Comparison of ENCODE assay signal across 10 cellular contexts in genomic region chr19:8451885-8452284, GRCh38. TPM values are rescaled to one million over a fixed set of nuclear protein-coding genes. Genes with fewer than 3 reads are reported as not detected.
A peak's percentile ranks its signal among the peaks of the same experiment; 100 is the strongest.
DNase-seq lines count a peak whose midpoint lies in the region; ATAC-seq, FAIRE-seq and TF ChIP-seq lines count a peak whose summit lies in the region.
"Had no signal": no experiment of that assay in that cellular context is flagged by ENCODE, and none has a peak within 500 bp of the region (broad histone marks: within the 10 kb centered on the region; RNA-seq: fewer than 3 reads in every experiment).

No MANE protein-coding gene starts in this region.

- no peaks in the 10 kb centered on the region for H3K9me3 Mint-ChIP-seq in central memory CD8-positive, alpha-beta T cell
- H3K9me3 Mint-ChIP-seq in natural killer cell: no peaks in the 10 kb centered on the region

- DNase-seq in D721Med (ENCODE audit: insufficient read length, low spot score) (peak; percentile 52), M059J (ENCODE audit: low read depth) (peak; percentile 84), natural killer cell (no peak), NCI-H446 (lab: John Stamatoyannopoulos, UW) (no peak), OCI-M2 (lab: John Stamatoyannopoulos, UW; ENCODE audit: unreplicated experiment) (no peak), Right ventricle myocardium superior (no peak)
- no peak for DNase-seq in central memory CD8-positive, alpha-beta T cell (ENCODE audit: low spot score in 2 of 2)
- DNase-seq: activated CD8-positive, alpha-beta memory T cell treated with anti-CD3 and anti-CD28 coated beads for 24 hours; left cardiac atrium had no signal

- ATAC-seq in central memory CD8-positive, alpha-beta T cell (replicated peaks; ENCODE audit: extremely low read depth, poor library complexity, severe bottlenecking): peak; percentile 55
- ATAC-seq in natural killer cell: peak in 2 of 3 donors; percentile 52 to 56
- ATAC-seq in Right ventricle myocardium superior (ENCODE audit: poor library complexity): no peak
- ATAC-seq in GM19467 (IDR thresholded peaks at IDR 0.05; ENCODE audit: unreplicated experiment): no peak

- no peak for TF ChIP-seq CTCF in D721Med (IDR thresholded peaks at IDR 0.05; ENCODE audit: insufficient read depth, missing control alignments)
- TF ChIP-seq CTCF in natural killer cell (IDR thresholded peaks at IDR 0.05): no peak

- intact Hi-C loops in natural killer cell (cut with micrococcal nuclease): no loop called here
- intact Hi-C loops in Right ventricle myocardium superior (cut with DNase I): no loop called here

- H3K4me3 Mint-ChIP-seq in central memory CD8-positive, alpha-beta T cell: peak overlapping the region; percentile 42
- H3K4me3 Mint-ChIP-seq in natural killer cell: peak overlapping the region; percentile 23

- H3K36me3 Mint-ChIP-seq in central memory CD8-positive, alpha-beta T cell (ENCODE audit: insufficient read depth): peaks cover 52% of the 10 kb centered on the region
- H3K36me3 Mint-ChIP-seq in natural killer cell: no peaks in the 10 kb centered on the region

- FAIRE-seq in D721Med (lab: Jason Lieb, UNC): peak; percentile 96

- peak overlapping the region; percentile 11 for H3K27ac Mint-ChIP-seq in central memory CD8-positive, alpha-beta T cell (ENCODE audit: low read depth)
- H3K27ac Mint-ChIP-seq in natural killer cell: peak overlapping the region; percentile 48 to 70

- peaks cover 83% of the 10 kb centered on the region for H3K4me1 Mint-ChIP-seq in central memory CD8-positive, alpha-beta T cell
- peaks cover 78 to 79% of the 10 kb centered on the region in 2 donors for H3K4me1 Mint-ChIP-seq in natural killer cell

- H3K27me3 Mint-ChIP-seq in central memory CD8-positive, alpha-beta T cell: no peaks in the 10 kb centered on the region
- H3K27me3 Mint-ChIP-seq in natural killer cell (ENCODE audit: low read depth in 2 of 2): no peaks in the 10 kb centered on the region

RNA-seq across cellular contexts. Expression of gene HNRNPM, which starts 7.1 kb away (rescaled TPM):
- total RNA-seq in M059J (2014; rRNA removed; shearing (Covaris generic)): 40.5 and 68.3 TPM in 2 replicates
- total RNA-seq in natural killer cell (100 to 1,000 TPM; 272 to 300 (median 299) TPM), Right ventricle myocardium superior (113 TPM)

RNA-seq across cellular contexts. Expression of gene MARCHF2, which starts 38.8 kb away (rescaled TPM):
- total RNA-seq in M059J (2014; rRNA removed; shearing (Covaris generic)): 30.5 and 43.3 TPM in 2 replicates
- 10 to 100 TPM; 32.4 to 42.3 (median 37.2) TPM for total RNA-seq in natural killer cell
- 100.0 TPM for total RNA-seq in Right ventricle myocardium superior

RNA-seq across cellular contexts. Expression of gene PRAM1, which starts 50.6 kb away (rescaled TPM):
- not detected in 2 replicates for total RNA-seq in M059J (2014; rRNA removed; shearing (Covaris generic))
- total RNA-seq in natural killer cell: 10 to 100 TPM in 1 of 3 donors, 1 to 10 TPM in 2; 7.7 to 17.5 (median 9.0) TPM
- total RNA-seq in Right ventricle myocardium superior: 0.70 TPM

Comparison
In these comparisons a context has a peak if more than half of its experiments do, and no peak if none do; other contexts are left out.
1. DNase-seq: peak in D721Med (single experiment) and M059J (single experiment); none in central memory CD8-positive, alpha-beta T cell (0 of 2), natural killer cell (single experiment), NCI-H446 (0 of 2), OCI-M2 (single experiment) and Right ventricle myocardium superior (single experiment).
2. ATAC-seq: peak in central memory CD8-positive, alpha-beta T cell (single experiment) and natural killer cell (2 of 3); none in Right ventricle myocardium superior (single experiment) and GM19467 (single experiment).